In genomic region chr20:10953437-10953836, GRCh38 we compare ENCODE assay signal across 20 cellular contexts.
DNase-seq lines count a peak whose midpoint lies in the region; ATAC-seq and TF ChIP-seq lines count a peak whose summit lies in the region.
"Had no signal": no experiment of that assay in that cellular context is flagged by ENCODE, and none has a peak within 500 bp of the region (broad histone marks: within the 10 kb centered on the region; RNA-seq: fewer than 3 reads in every experiment).

No MANE protein-coding gene starts in this region.

- H3K27me3 ChIP-seq in RWPE2 (ENCODE audit: insufficient read depth, poor library complexity, severe bottlenecking) (no peaks in the 10 kb centered on the region), neural progenitor cell (no peaks in the 10 kb centered on the region), uterus (no peaks in the 10 kb centered on the region)
- H3K27me3 ChIP-seq in CD4-positive, alpha-beta memory T cell (ENCODE audit: insufficient read depth, low read length): no peaks in the 10 kb centered on the region

- H3K27ac ChIP-seq in RWPE2 (ENCODE audit: poor library complexity, severe bottlenecking) (peak overlapping the region; percentile 77), epithelial cell of prostate (peak overlapping the region; percentile 91), neural progenitor cell (no peak overlapping the region), uterus (no peak overlapping the region)
- H3K27ac ChIP-seq in CD4-positive, alpha-beta memory T cell (ENCODE audit: low read depth, low read length): no peak overlapping the region
- H3K27ac ChIP-seq: HL-60 had no signal

- DNase-seq in RWPE2 (ENCODE audit: low spot score): no peak
- DNase-seq in epithelial cell of prostate (ENCODE audit: low read depth, low spot score): no peak
- peak; percentile 13 for DNase-seq in neural progenitor cell (ENCODE audit: low spot score)
- DNase-seq in uterus: no peak
- DNase-seq in posterior vena cava (ENCODE audit: low spot score): no peak
- no peak for DNase-seq in CD4-positive, alpha-beta memory T cell
- no peak for DNase-seq in NOMO-1 treated with DMSO at 0.1 percent for 48 hours (lab: John Stamatoyannopoulos, UW; ENCODE audit: unreplicated experiment)
- DNase-seq: C1 segment of cervical spinal cord; Caco-2; CD8-positive, alpha-beta T cell; Karpas-422; NCI-H1105; NCI-H1436 treated with DMSO at 0.1 percent for 48 hours; NCI-H1930; NCI-H2107; NCI-H446 treated with DMSO at 0.1 percent for 48 hours; NCI-H526 treated with DMSO at 0.1 percent for 48 hours; RPMI8226; SHP77 had no signal

- no peak; the same call in 2 of the 3 replicates for ATAC-seq in RWPE2 (ENCODE audit: low read depth)
- ATAC-seq: CD8-positive, alpha-beta T cell had no signal

- H3K4me1 ChIP-seq in RWPE2 (ENCODE audit: insufficient read depth, poor library complexity, severe bottlenecking) (peaks cover 21% of the 10 kb centered on the region), neural progenitor cell (peaks cover 5% of the 10 kb centered on the region), uterus (no peaks in the 10 kb centered on the region)
- no peaks in the 10 kb centered on the region for H3K4me1 ChIP-seq in CD4-positive, alpha-beta memory T cell (ENCODE audit: insufficient read depth, low read length)

- no peak overlapping the region for H3K9ac ChIP-seq in neural progenitor cell

- no peak overlapping the region for H3K4me3 Mint-ChIP-seq in neural progenitor cell
- H3K4me3 Mint-ChIP-seq in CD4-positive, alpha-beta memory T cell: no peak overlapping the region
- H3K4me3 Mint-ChIP-seq: CD8-positive, alpha-beta T cell had no signal

- peak overlapping the region; percentile 52 for H2AFZ ChIP-seq in neural progenitor cell (replicated peaks)

- H3K4me3 ChIP-seq in RWPE2 (ENCODE audit: severe bottlenecking) (no peak overlapping the region), neural progenitor cell (no peak overlapping the region), uterus (no peak overlapping the region)
- H3K4me3 ChIP-seq in CD4-positive, alpha-beta memory T cell (ENCODE audit: low read length in 2 of 2): no peak overlapping the region

- no peaks in the 10 kb centered on the region for H3K27me3 Mint-ChIP-seq in neural progenitor cell (ENCODE audit: insufficient read depth, low read depth)
- no peaks in the 10 kb centered on the region for H3K27me3 Mint-ChIP-seq in CD4-positive, alpha-beta memory T cell

- no peaks in the 10 kb centered on the region for H3K9me3 ChIP-seq in RWPE2 (ENCODE audit: severe bottlenecking)
- H3K9me3 ChIP-seq in neural progenitor cell (ENCODE audit: low read depth): no peaks in the 10 kb centered on the region
- no peaks in the 10 kb centered on the region for H3K9me3 ChIP-seq in uterus
- H3K9me3 ChIP-seq in CD4-positive, alpha-beta memory T cell (ENCODE audit: control insufficient read depth in 1 of 2, low read length in 2 of 2): no peaks in the 10 kb centered on the region
- H3K9me3 ChIP-seq: Caco-2 had no signal

- peaks cover 4% of the 10 kb centered on the region for H3K9me3 Mint-ChIP-seq in neural progenitor cell
- H3K9me3 Mint-ChIP-seq in CD4-positive, alpha-beta memory T cell: peaks cover 0 to 6% (median 2%) of the 10 kb centered on the region in 8 donors
- H3K9me3 Mint-ChIP-seq: CD8-positive, alpha-beta T cell had no signal

- H3K79me2 ChIP-seq in neural progenitor cell (ENCODE audit: low read depth): no peaks in the 10 kb centered on the region

- no peak for TF ChIP-seq POLR2A in uterus (IDR thresholded peaks at IDR 0.05)

- intact Hi-C loops in uterus (cut with DNase I; ENCODE audit: low total_unique reads): no loop called here
- intact Hi-C loops in posterior vena cava (cut with DNase I): no loop called here
- intact Hi-C loops in CD4-positive, alpha-beta memory T cell (cut with micrococcal nuclease): no loop called here

- CTCF ChIA-PET in CD4-positive, alpha-beta memory T cell (lab: Charles Lee; ENCODE audit: partially characterized antibody): no interaction called here

- H3K36me3 ChIP-seq in RWPE2 (ENCODE audit: low read depth): no peaks in the 10 kb centered on the region
- no peaks in the 10 kb centered on the region for H3K36me3 ChIP-seq in neural progenitor cell
- H3K36me3 ChIP-seq in uterus: no peaks in the 10 kb centered on the region
- H3K36me3 ChIP-seq in CD4-positive, alpha-beta memory T cell (ENCODE audit: insufficient read depth, low read length): no peaks in the 10 kb centered on the region

- TF ChIP-seq CTCF in RWPE2 (IDR thresholded peaks at IDR 0.05; ENCODE audit: poor library complexity, severe bottlenecking): no peak
- no peak for TF ChIP-seq CTCF in neural progenitor cell (IDR thresholded peaks at IDR 0.05)
- TF ChIP-seq CTCF in uterus (IDR thresholded peaks at IDR 0.05): no peak

- H3K36me3 Mint-ChIP-seq in neural progenitor cell: no peaks in the 10 kb centered on the region
- no peaks in the 10 kb centered on the region for H3K36me3 Mint-ChIP-seq in CD4-positive, alpha-beta memory T cell
- H3K36me3 Mint-ChIP-seq: CD8-positive, alpha-beta T cell had no signal

- no peak overlapping the region for H3K27ac Mint-ChIP-seq in neural progenitor cell
- no peak overlapping the region for H3K27ac Mint-ChIP-seq in CD4-positive, alpha-beta memory T cell
- H3K27ac Mint-ChIP-seq: CD8-positive, alpha-beta T cell had no signal

- H3K4me2 ChIP-seq in neural progenitor cell: no peak overlapping the region

- peaks cover 14% of the 10 kb centered on the region for H3K4me1 Mint-ChIP-seq in neural progenitor cell
- H3K4me1 Mint-ChIP-seq in CD4-positive, alpha-beta memory T cell: no peaks in the 10 kb centered on the region

- POLR2A ChIA-PET in CD4-positive, alpha-beta memory T cell (lab: Charles Lee; ENCODE audit: partially characterized antibody): no interaction called here

- H4K20me1 ChIP-seq in neural progenitor cell (ENCODE audit: low read depth): no peaks in the 10 kb centered on the region

- no peaks in the 10 kb centered on the region for H3F3A ChIP-seq in neural progenitor cell (ENCODE audit: low read depth)

Comparison
In these comparisons a context has a peak if more than half of its experiments do, and no peak if none do; other contexts are left out.
1. H3K27ac ChIP-seq: peak in RWPE2 (single experiment) and epithelial cell of prostate (single experiment); none in neural progenitor cell (single experiment), uterus (0 of 2) and CD4-positive, alpha-beta memory T cell (single experiment).